ENCODE assay signal across 8 cellular contexts in the genomic region with DNA sequence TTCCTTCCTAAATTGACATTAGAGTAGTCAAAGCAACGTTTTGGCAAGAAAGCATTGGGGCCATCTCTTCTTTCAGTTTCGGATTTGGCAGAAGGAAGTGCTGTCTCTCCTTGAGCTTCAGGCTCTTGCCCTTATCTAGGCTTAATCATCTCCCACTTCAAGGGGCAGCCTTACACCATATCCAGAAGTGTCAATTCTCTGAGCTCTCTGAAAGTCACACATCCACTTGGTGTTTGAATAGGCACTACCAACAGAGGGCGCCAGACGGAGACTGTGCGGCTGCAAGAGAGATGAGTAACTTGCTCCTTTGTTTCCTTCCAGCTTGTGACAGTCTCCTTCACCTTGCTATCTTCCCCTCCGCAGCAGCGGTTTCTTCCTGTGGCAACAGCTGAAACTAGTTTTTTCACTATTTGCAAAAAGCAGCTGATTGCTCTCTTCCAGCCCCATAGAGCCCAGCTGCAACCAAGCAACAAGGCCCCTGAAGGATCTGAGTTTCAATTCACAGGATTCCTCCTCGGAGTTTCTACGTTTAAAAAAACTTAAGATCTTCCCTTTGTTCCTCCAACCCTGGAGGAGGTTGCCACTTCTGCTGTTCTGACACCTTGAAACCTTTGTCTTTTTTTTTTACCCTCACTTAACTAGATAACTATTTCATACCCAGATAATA.
DNase-seq lines count a peak whose midpoint lies in the region; ATAC-seq lines count a peak whose summit lies in the region.

No MANE protein-coding gene starts in this region.

- peak; percentile 63 for ATAC-seq in GM19467 (IDR thresholded peaks at IDR 0.05; ENCODE audit: unreplicated experiment)

- no peaks in the 10 kb centered on the region for H3K9me3 Mint-ChIP-seq in activated naive CD4-positive, alpha-beta T cell treated with anti-CD3 and anti-CD28 coated beads, Interleukin-2, amount 50 U/mL, for 24 hours

- H3K36me3 Mint-ChIP-seq in activated naive CD4-positive, alpha-beta T cell treated with anti-CD3 and anti-CD28 coated beads, Interleukin-2, amount 50 U/mL, for 24 hours = no peaks in the 10 kb centered on the region

- H3K4me1 Mint-ChIP-seq in activated naive CD4-positive, alpha-beta T cell treated with anti-CD3 and anti-CD28 coated beads, Interleukin-2, amount 50 U/mL, for 24 hours = peaks cover 19% of the 10 kb centered on the region

- H3K27me3 ChIP-seq in rectal smooth muscle tissue (ENCODE audit: control insufficient read depth, insufficient read depth, low read length) = no peaks in the 10 kb centered on the region

- H3K4me3 Mint-ChIP-seq in activated naive CD4-positive, alpha-beta T cell treated with anti-CD3 and anti-CD28 coated beads, Interleukin-2, amount 50 U/mL, for 24 hours = peak overlapping the region; percentile 39

- no peaks in the 10 kb centered on the region for H3K27me3 Mint-ChIP-seq in activated naive CD4-positive, alpha-beta T cell treated with anti-CD3 and anti-CD28 coated beads, Interleukin-2, amount 50 U/mL, for 24 hours

- DNase-seq in AG20443 (ENCODE audit: low spot score) (peak; percentile 83), MV-4-11 (lab: John Stamatoyannopoulos, UW) (peak; percentile 97), SK-N-MC (ENCODE audit: low read depth, low spot score) (peak; percentile 60), cardiac septum (ENCODE audit: low spot score) (peak; percentile 91), 8988T (no peak)

- H3K4me3 ChIP-seq in SK-N-MC (no peak overlapping the region), rectal smooth muscle tissue (ENCODE audit: low read length) (no peak overlapping the region)

- H3K27ac Mint-ChIP-seq in activated naive CD4-positive, alpha-beta T cell treated with anti-CD3 and anti-CD28 coated beads, Interleukin-2, amount 50 U/mL, for 24 hours = peak overlapping the region; percentile 64

- H3K9ac ChIP-seq in SK-N-MC (ENCODE audit: insufficient read length) (no peak overlapping the region), rectal smooth muscle tissue (ENCODE audit: low read length) (no peak overlapping the region)

- intact Hi-C loops in cardiac septum (cut with DNase I) = loop anchor here (2.0 to 10.0 kb wide), 5 partner anchors 146 to 402 kb away; a partner anchor contains a TSS

- no peaks in the 10 kb centered on the region for H3K9me3 ChIP-seq in SK-N-MC (ENCODE audit: low read depth, low read length)

- H3K27ac ChIP-seq in SK-N-MC (no peak overlapping the region), rectal smooth muscle tissue (ENCODE audit: low read depth, low read length) (peak overlapping the region; percentile 17)

- no peaks in the 10 kb centered on the region for H3K4me1 ChIP-seq in rectal smooth muscle tissue (ENCODE audit: control insufficient read depth, insufficient read depth, low read length)

- H3K36me3 ChIP-seq in SK-N-MC (ENCODE audit: insufficient read depth, low read length) (no peaks in the 10 kb centered on the region), rectal smooth muscle tissue (ENCODE audit: control insufficient read depth, insufficient read depth, low read length) (no peaks in the 10 kb centered on the region)
